In genomic region chr9:118751077-118751847, GRCh38 we compare ENCODE assay signal across 24 cellular contexts.
A peak's percentile ranks its signal among the peaks of the same experiment; 100 is the strongest.
DNase-seq lines count a peak whose midpoint lies in the region; ATAC-seq, FAIRE-seq and TF ChIP-seq lines count a peak whose summit lies in the region.
"Had no signal": no experiment of that assay in that cellular context is flagged by ENCODE, and none has a peak within 500 bp of the region (broad histone marks: within the 10 kb centered on the region; RNA-seq: fewer than 3 reads in every experiment).

No MANE protein-coding gene starts in this region.

- DNase-seq in GM23338 (ENCODE audit: low spot score) (no peak), H1 (ENCODE audit: low read depth in 1 of 2, low spot score in 2 of 2) (no peak), left lobe of liver (ENCODE audit: low spot score) (no peak)
- no peak for DNase-seq in activated CD4-positive, alpha-beta T cell treated with anti-CD3 and anti-CD28 coated beads, Interleukin-2, amount 10 ng/mL, durations not matched to agents 24 days and 14 days
- DNase-seq: 8988T; BE2C; C1 segment of cervical spinal cord; CD4-positive, alpha-beta memory T cell; CD4-positive, CD25-positive, alpha-beta regulatory T cell; CD8-positive, alpha-beta memory T cell; COR-L47; DMS 273 treated with DMSO at 0.1 percent for 48 hours; DMS153; DMS79; DND-41; GDM1 had no signal

- H4K91ac ChIP-seq in H1 (replicated peaks; ENCODE audit: insufficient read length, low read length), result no peak overlapping the region

- H3K4me3 ChIP-seq in GM23338 (no peak overlapping the region), H1 (ENCODE audit: extremely low read depth in 1 of 4, insufficient read depth in 2 of 4, low read depth in 3 of 4, low read length in 4 of 4) (no peak overlapping the region)
- H3K4me3 ChIP-seq: BLaER1, GM12878 had no signal

- no peak overlapping the region for H2BK120ac ChIP-seq in H1 (replicated peaks; ENCODE audit: low read depth, low read length)

- H4K8ac ChIP-seq in H1 (ENCODE audit: extremely low read depth, insufficient read depth, low read length), result peak overlapping the region; percentile 57; the same call in 1 of the 2 replicates

- no peak for TF ChIP-seq EP300 in H1 (IDR thresholded peaks at IDR 0.05; ENCODE audit: borderline replicate concordance in 1 of 2, low read depth in 2 of 2, low read length in 2 of 2)

- H3K4me1 Mint-ChIP-seq in GM23338, result no peaks in the 10 kb centered on the region
- H3K4me1 Mint-ChIP-seq in activated CD4-positive, alpha-beta T cell treated with anti-CD3 and anti-CD28 coated beads, Interleukin-2, amount 10 ng/mL, durations not matched to agents 24 days and 14 days, result no peaks in the 10 kb centered on the region
- H3K4me1 Mint-ChIP-seq: CD14-positive monocyte; CD4-positive, alpha-beta memory T cell; CD4-positive, CD25-positive, alpha-beta regulatory T cell; CD8-positive, alpha-beta memory T cell had no signal

- no peak overlapping the region for H3K14ac ChIP-seq in H1 (ENCODE audit: insufficient read length)

- 0 out of 3 replicates have a peak, but pooled peaks cover 2% of the 10 kb centered on the region for H3K36me3 Mint-ChIP-seq in GM23338 (ENCODE audit: low read depth)
- no peaks in the 10 kb centered on the region for H3K36me3 Mint-ChIP-seq in activated CD4-positive, alpha-beta T cell treated with anti-CD3 and anti-CD28 coated beads, Interleukin-2, amount 10 ng/mL, durations not matched to agents 24 days and 14 days (ENCODE audit: low read depth)
- H3K36me3 Mint-ChIP-seq: CD14-positive monocyte; CD4-positive, alpha-beta memory T cell; CD4-positive, CD25-positive, alpha-beta regulatory T cell; CD8-positive, alpha-beta memory T cell had no signal

- H3K9me3 ChIP-seq in H1 (ENCODE audit: insufficient read depth in 2 of 2, low read depth in 1 of 2, low read length in 1 of 2), result 0 out of 4 replicates have a peak, but pooled peaks cover 0 to 2% of the 10 kb centered on the region in 2 experiments
- H3K9me3 ChIP-seq: BE2C had no signal

- no peaks in the 10 kb centered on the region for H3K27me3 ChIP-seq in GM23338 (ENCODE audit: insufficient read depth)
- no peaks in the 10 kb centered on the region for H3K27me3 ChIP-seq in H1 (replicated peaks in 1 of 4; ENCODE audit: control insufficient read depth in 3 of 4, extremely low read depth in 1 of 4, insufficient read depth in 3 of 4, low read length in 3 of 4)
- H3K27me3 ChIP-seq: BE2C, BLaER1 had no signal

- no peak overlapping the region for H3K4me2 ChIP-seq in GM23338
- no peak overlapping the region for H3K4me2 ChIP-seq in H1 (ENCODE audit: insufficient read depth in 1 of 2, low read depth in 2 of 2, low read length in 2 of 2)
- H3K4me2 ChIP-seq: BLaER1 had no signal

- TF ChIP-seq CTCF in GM23338 (conservative IDR thresholded peaks at IDR 0.05; ENCODE audit: low read depth in 2 of 2) (no peak), H1 (IDR thresholded peaks at IDR 0.05; ENCODE audit: control extremely low read depth in 1 of 3, insufficient read depth in 1 of 3, low read depth in 1 of 3, low read length in 3 of 3) (no peak)

- WGBS in H1 (ENCODE audit: extremely low coverage in 1 of 2, insufficient coverage in 1 of 2, insufficient read length in 1 of 2, insufficient replicate concordance in 2 of 2, low coverage in 1 of 2, low lambda C conversion rate in 2 of 2, missing lambda C conversion rate in 1 of 2), 2 experiments, result 90% methylated on average over 7 of the region's 7 CpGs; no CpG with 5 or more reads in 1 of the 2 experiments

- H3K56ac ChIP-seq in H1 (replicated peaks; ENCODE audit: insufficient read length, low read depth, low read length), result no peak overlapping the region

- H3K79me1 ChIP-seq in H1 (ENCODE audit: low read depth, low read length), result no peaks in the 10 kb centered on the region

- H3K23ac ChIP-seq in H1 (ENCODE audit: insufficient read length), result no peak overlapping the region

- H2BK12ac ChIP-seq in H1 (ENCODE audit: low read depth, low read length), result no peak overlapping the region

- POLR2A ChIA-PET in H1 (lab: Charles Lee; ENCODE audit: partially characterized antibody), result no interaction called here

- FAIRE-seq in H1 (lab: Jason Lieb, UNC), result no peak
- FAIRE-seq: A204.1, GM12878, GM12892, GM18507 had no signal

- H2BK20ac ChIP-seq in H1 (ENCODE audit: low read length), result no peak overlapping the region

- intact Hi-C loops in activated CD4-positive, alpha-beta T cell treated with anti-CD3 and anti-CD28 coated beads, Interleukin-2, amount 10 ng/mL, durations not matched to agents 24 days and 14 days (cut with micrococcal nuclease), result no loop called here

- TF ChIP-seq RAD21 in H1 (IDR thresholded peaks at IDR 0.05 in 1 of 2, conservative IDR thresholded peaks at IDR 0.05 in 1 of 2; ENCODE audit: low read depth in 2 of 2, low read length in 2 of 2), result no peak

- H3K27ac ChIP-seq in GM23338 (ENCODE audit: low read depth) (no peak overlapping the region), H1 (ENCODE audit: low read depth, low read length) (no peak overlapping the region)
- H3K27ac ChIP-seq: BLaER1 had no signal

- no peak overlapping the region for H4K5ac ChIP-seq in H1 (ENCODE audit: insufficient read length, low read depth, low read length)

- no peak overlapping the region for H2AK5ac ChIP-seq in H1 (ENCODE audit: low read depth, low read length)

- H3K9me3 Mint-ChIP-seq in GM23338, result peaks cover 3% of the 10 kb centered on the region; the same call in 1 of the 3 replicates
- H3K9me3 Mint-ChIP-seq in activated CD4-positive, alpha-beta T cell treated with anti-CD3 and anti-CD28 coated beads, Interleukin-2, amount 10 ng/mL, durations not matched to agents 24 days and 14 days, result no peaks in the 10 kb centered on the region

- H4K20me1 ChIP-seq in GM23338 (replicated peaks; ENCODE audit: insufficient read depth) (no peaks in the 10 kb centered on the region), H1 (replicated peaks in 1 of 2; ENCODE audit: control insufficient read depth in 1 of 2, insufficient read depth in 2 of 2, low read length in 2 of 2) (no peaks in the 10 kb centered on the region)
- H4K20me1 ChIP-seq: BLaER1 had no signal

- H3K4me1 ChIP-seq in GM23338 (ENCODE audit: insufficient read depth) (no peaks in the 10 kb centered on the region), H1 (replicated peaks in 1 of 4; ENCODE audit: control insufficient read depth in 3 of 4, insufficient read depth in 4 of 4, low read length in 3 of 4) (no peaks in the 10 kb centered on the region)
- H3K4me1 ChIP-seq: BE2C, BLaER1 had no signal

- CTCF ChIA-PET in H1 (lab: Charles Lee; ENCODE audit: partially characterized antibody), result no interaction called here

- H3K23me2 ChIP-seq in H1 (ENCODE audit: low read depth, low read length), result no peaks in the 10 kb centered on the region

- peak overlapping the region; percentile 23; the same call in 1 of the 2 replicates for H3K27ac Mint-ChIP-seq in GM23338
- H3K27ac Mint-ChIP-seq in activated CD4-positive, alpha-beta T cell treated with anti-CD3 and anti-CD28 coated beads, Interleukin-2, amount 10 ng/mL, durations not matched to agents 24 days and 14 days, result no peak overlapping the region
- H3K27ac Mint-ChIP-seq: CD14-positive monocyte; CD4-positive, alpha-beta memory T cell; CD4-positive, CD25-positive, alpha-beta regulatory T cell; CD8-positive, alpha-beta memory T cell had no signal

- H3K4me3 Mint-ChIP-seq in GM23338, result no peak overlapping the region
- H3K4me3 Mint-ChIP-seq in activated CD4-positive, alpha-beta T cell treated with anti-CD3 and anti-CD28 coated beads, Interleukin-2, amount 10 ng/mL, durations not matched to agents 24 days and 14 days, result no peak overlapping the region
- H3K4me3 Mint-ChIP-seq: CD14-positive monocyte; CD4-positive, alpha-beta memory T cell; CD4-positive, CD25-positive, alpha-beta regulatory T cell; CD8-positive, alpha-beta memory T cell had no signal

- H3K9me2 ChIP-seq in GM23338 (ENCODE audit: insufficient read depth), result no peaks in the 10 kb centered on the region; the same call in 1 of the 2 replicates

- no peaks in the 10 kb centered on the region for H3F3A ChIP-seq in GM23338 (replicated peaks; ENCODE audit: low read depth)

- H3K18ac ChIP-seq in H1 (ENCODE audit: extremely low read depth, low read length), result no peak overlapping the region

- no peak overlapping the region; the same call in 1 of the 2 replicates for H2AFZ ChIP-seq in GM23338
- H2AFZ ChIP-seq in H1 (ENCODE audit: low read length), result no peak overlapping the region; the same call in 1 of the 2 replicates

- no peak overlapping the region for H3K9ac ChIP-seq in H1 (replicated peaks in 1 of 4; ENCODE audit: extremely low read depth in 1 of 4, low read depth in 3 of 4, low read length in 3 of 4)
- H3K9ac ChIP-seq: BLaER1 had no signal

- H3K36me3 ChIP-seq in GM23338 (ENCODE audit: insufficient read depth), result no peaks in the 10 kb centered on the region
- no peaks in the 10 kb centered on the region for H3K36me3 ChIP-seq in H1 (ENCODE audit: control insufficient read depth in 2 of 4, insufficient read depth in 4 of 4, low read length in 3 of 4)
- H3K36me3 ChIP-seq: BE2C, BLaER1 had no signal

- H2BK5ac ChIP-seq in H1 (ENCODE audit: low read depth, low read length), result no peak overlapping the region

- ATAC-seq in GM23338, result no peak
- ATAC-seq in left lobe of liver, result peak; percentile 22
- no peak for ATAC-seq in GM19395 (IDR thresholded peaks at IDR 0.05; ENCODE audit: unreplicated experiment)
- ATAC-seq in GM21360 (IDR thresholded peaks at IDR 0.05; ENCODE audit: unreplicated experiment), result no peak
- ATAC-seq: GM12878 had no signal

- H3K79me2 ChIP-seq in GM23338 (replicated peaks; ENCODE audit: insufficient read depth), result no peaks in the 10 kb centered on the region
- H3K79me2 ChIP-seq in H1 (ENCODE audit: control insufficient read depth in 1 of 2, insufficient read depth in 2 of 2, low read length in 2 of 2), result no peaks in the 10 kb centered on the region

- no peak overlapping the region for H3K4ac ChIP-seq in H1 (replicated peaks; ENCODE audit: insufficient read length, low read depth, low read length)

- no peak overlapping the region for H2BK15ac ChIP-seq in H1 (ENCODE audit: low read length)

- TF ChIP-seq POLR2A in H1 (IDR thresholded peaks at IDR 0.05; ENCODE audit: control extremely low read depth in 1 of 2, low read depth in 2 of 2, low read length in 2 of 2), result no peak

- no peaks in the 10 kb centered on the region for H3K27me3 Mint-ChIP-seq in GM23338 (ENCODE audit: insufficient read depth, low read depth, poor library complexity)
- no peaks in the 10 kb centered on the region for H3K27me3 Mint-ChIP-seq in activated CD4-positive, alpha-beta T cell treated with anti-CD3 and anti-CD28 coated beads, Interleukin-2, amount 10 ng/mL, durations not matched to agents 24 days and 14 days
- H3K27me3 Mint-ChIP-seq: CD4-positive, alpha-beta memory T cell; CD4-positive, CD25-positive, alpha-beta regulatory T cell; CD8-positive, alpha-beta memory T cell had no signal

TF ChIP-seq in H1, 55 proteins besides CTCF, POLR2A, EP300 and RAD21 (continues in another document):
- TF ChIP-seq JUND (IDR thresholded peaks at IDR 0.05; ENCODE audit: low read length) (no peak), SUZ12 (IDR thresholded peaks at IDR 0.05; ENCODE audit: low read length) (no peak), RNF2 (IDR thresholded peaks at IDR 0.05; ENCODE audit: borderline replicate concordance, low read depth, low read length, missing control alignments, poor library complexity, severe bottlenecking) (no peak), POLR2AphosphoS5 (IDR thresholded peaks at IDR 0.05; ENCODE audit: low read depth, low read length) (no peak), CHD1 (IDR thresholded peaks at IDR 0.05; ENCODE audit: low read depth, low read length) (no peak), SP4 (IDR thresholded peaks at IDR 0.05; ENCODE audit: low read length) (no peak)
